ENCODE assay signal across 8 cellular contexts in genomic region chr10:86178401-86179142, GRCh38.
DNase-seq lines count a peak whose midpoint lies in the region; ATAC-seq, FAIRE-seq and TF ChIP-seq lines count a peak whose summit lies in the region.

No MANE protein-coding gene starts in this region.

- no peak overlapping the region for H3K4me3 ChIP-seq in foreskin fibroblast (ENCODE audit: low read depth in 1 of 2, low read length in 2 of 2)
- H3K4me3 ChIP-seq in upper lobe of right lung: no peak overlapping the region
- no peak overlapping the region for H3K4me3 ChIP-seq in kidney (ENCODE audit: low read length in 2 of 2)

- H3K4me1 ChIP-seq in upper lobe of right lung (no peaks in the 10 kb centered on the region), kidney (ENCODE audit: control insufficient read depth in 1 of 2, insufficient read depth in 1 of 2, low read depth in 1 of 2, low read length in 2 of 2) (no peaks in the 10 kb centered on the region)

- TF ChIP-seq CTCF in foreskin fibroblast (IDR thresholded peaks at IDR 0.05; ENCODE audit: low read depth, low read length) (peak; percentile 14), upper lobe of right lung (IDR thresholded peaks at IDR 0.05) (peak; percentile 29), kidney (IDR thresholded peaks at IDR 0.05; ENCODE audit: borderline replicate concordance, extremely low read depth, insufficient read depth) (no peak)

- H3K9ac ChIP-seq in kidney (ENCODE audit: low read length in 2 of 2): no peak overlapping the region

- no peak for FAIRE-seq in kidney (lab: Jason Lieb, UNC)

- DNase-seq in cardiac septum (ENCODE audit: low spot score) (peak; percentile 70), left cardiac atrium (no peak), NCI-H526 treated with DMSO at 0.1 percent for 48 hours (lab: John Stamatoyannopoulos, UW) (peak; percentile 1), foreskin fibroblast (no peak), upper lobe of right lung (peak; percentile 63), kidney (no peak)

- H3K27ac ChIP-seq in upper lobe of right lung (no peak overlapping the region), kidney (ENCODE audit: low read depth in 2 of 2, low read length in 2 of 2) (no peak overlapping the region)

- H3K36me3 ChIP-seq in upper lobe of right lung (no peaks in the 10 kb centered on the region), kidney (ENCODE audit: control insufficient read depth in 1 of 2, insufficient read depth in 2 of 2, low read length in 2 of 2) (no peaks in the 10 kb centered on the region)

- H3K27me3 ChIP-seq in upper lobe of right lung: no peaks in the 10 kb centered on the region

- no peak for ATAC-seq in left cardiac atrium
- ATAC-seq in upper lobe of right lung: peak; percentile 54
- no peak for ATAC-seq in GM21447 (IDR thresholded peaks at IDR 0.05; ENCODE audit: unreplicated experiment)
- ATAC-seq in HG03139 (IDR thresholded peaks at IDR 0.05; ENCODE audit: unreplicated experiment): no peak

- intact Hi-C loops in cardiac septum (cut with DNase I): no loop called here
- intact Hi-C loops in left cardiac atrium (cut with DNase I): no loop called here
- intact Hi-C loops in upper lobe of right lung (cut with DNase I): no loop called here
- intact Hi-C loops in kidney (cut with DNase I): no loop called here

- H3K9me3 ChIP-seq in upper lobe of right lung (no peaks in the 10 kb centered on the region), kidney (ENCODE audit: control insufficient read depth in 1 of 2, low read length in 2 of 2) (no peaks in the 10 kb centered on the region)

Comparison
In these comparisons a context has a peak if more than half of its experiments do, and no peak if none do; other contexts are left out.
1. DNase-seq: peak in cardiac septum (single experiment), NCI-H526 treated with DMSO at 0.1 percent for 48 hours (single experiment) and upper lobe of right lung (single experiment); none in left cardiac atrium (single experiment), foreskin fibroblast (0 of 2) and kidney (single experiment).